1 cellular context compared by ENCODE assay signal in genomic region chr16:67403976-67404555, GRCh38.
TF ChIP-seq lines count a peak whose summit lies in the region.

No MANE protein-coding gene starts in this region.

TF ChIP-seq in K562, 482 proteins besides CTCF, POLR2A, EP300 and RAD21:
- TF ChIP-seq, protein P1, sequence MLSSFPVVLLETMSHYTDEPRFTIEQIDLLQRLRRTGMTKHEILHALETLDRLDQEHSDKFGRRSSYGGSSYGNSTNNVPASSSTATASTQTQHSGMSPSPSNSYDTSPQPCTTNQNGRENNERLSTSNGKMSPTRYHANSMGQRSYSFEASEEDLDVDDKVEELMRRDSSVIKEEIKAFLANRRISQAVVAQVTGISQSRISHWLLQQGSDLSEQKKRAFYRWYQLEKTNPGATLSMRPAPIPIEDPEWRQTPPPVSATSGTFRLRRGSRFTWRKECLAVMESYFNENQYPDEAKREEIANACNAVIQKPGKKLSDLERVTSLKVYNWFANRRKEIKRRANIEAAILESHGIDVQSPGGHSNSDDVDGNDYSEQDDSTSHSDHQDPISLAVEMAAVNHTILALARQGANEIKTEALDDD (IDR thresholded peaks at IDR 0.05) = no peak
- no peak for TF ChIP-seq ATF6 (CRISPR knock-in tag; IDR thresholded peaks at IDR 0.05)
- TF ChIP-seq ZFP36 (IDR thresholded peaks at IDR 0.05; ENCODE audit: low read depth, low read length, partially characterized antibody) = no peak
- TF ChIP-seq, protein P2, sequence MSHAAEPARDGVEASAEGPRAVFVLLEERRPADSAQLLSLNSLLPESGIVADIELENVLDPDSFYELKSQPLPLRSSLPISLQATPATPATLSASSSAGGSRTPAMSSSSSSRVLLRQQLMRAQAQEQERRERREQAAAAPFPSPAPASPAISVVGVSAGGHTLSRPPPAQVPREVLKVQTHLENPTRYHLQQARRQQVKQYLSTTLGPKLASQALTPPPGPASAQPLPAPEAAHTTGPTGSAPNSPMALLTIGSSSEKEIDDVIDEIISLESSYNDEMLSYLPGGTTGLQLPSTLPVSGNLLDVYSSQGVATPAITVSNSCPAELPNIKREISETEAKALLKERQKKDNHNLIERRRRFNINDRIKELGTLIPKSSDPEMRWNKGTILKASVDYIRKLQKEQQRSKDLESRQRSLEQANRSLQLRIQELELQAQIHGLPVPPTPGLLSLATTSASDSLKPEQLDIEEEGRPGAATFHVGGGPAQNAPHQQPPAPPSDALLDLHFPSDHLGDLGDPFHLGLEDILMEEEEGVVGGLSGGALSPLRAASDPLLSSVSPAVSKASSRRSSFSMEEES (CRISPR knock-in tag; IDR thresholded peaks at IDR 0.05) = no peak
- TF ChIP-seq RBM39 (optimal IDR thresholded peaks at IDR 0.05; ENCODE audit: low read depth, low read length) = no peak
- no peak for TF ChIP-seq SAFB (IDR thresholded peaks at IDR 0.05; ENCODE audit: borderline replicate concordance, low read depth, low read length)
- no peak for TF ChIP-seq ZNF263 (CRISPR knock-in tag; IDR thresholded peaks at IDR 0.05; ENCODE audit: borderline replicate concordance)
- peak; percentile 54 for TF ChIP-seq MAX (CRISPR knock-in tag; IDR thresholded peaks at IDR 0.05)
- TF ChIP-seq, protein P3, sequence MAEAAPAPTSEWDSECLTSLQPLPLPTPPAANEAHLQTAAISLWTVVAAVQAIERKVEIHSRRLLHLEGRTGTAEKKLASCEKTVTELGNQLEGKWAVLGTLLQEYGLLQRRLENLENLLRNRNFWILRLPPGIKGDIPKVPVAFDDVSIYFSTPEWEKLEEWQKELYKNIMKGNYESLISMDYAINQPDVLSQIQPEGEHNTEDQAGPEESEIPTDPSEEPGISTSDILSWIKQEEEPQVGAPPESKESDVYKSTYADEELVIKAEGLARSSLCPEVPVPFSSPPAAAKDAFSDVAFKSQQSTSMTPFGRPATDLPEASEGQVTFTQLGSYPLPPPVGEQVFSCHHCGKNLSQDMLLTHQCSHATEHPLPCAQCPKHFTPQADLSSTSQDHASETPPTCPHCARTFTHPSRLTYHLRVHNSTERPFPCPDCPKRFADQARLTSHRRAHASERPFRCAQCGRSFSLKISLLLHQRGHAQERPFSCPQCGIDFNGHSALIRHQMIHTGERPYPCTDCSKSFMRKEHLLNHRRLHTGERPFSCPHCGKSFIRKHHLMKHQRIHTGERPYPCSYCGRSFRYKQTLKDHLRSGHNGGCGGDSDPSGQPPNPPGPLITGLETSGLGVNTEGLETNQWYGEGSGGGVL (CRISPR knock-in tag; IDR thresholded peaks at IDR 0.05) = no peak
- TF ChIP-seq, protein P4, sequence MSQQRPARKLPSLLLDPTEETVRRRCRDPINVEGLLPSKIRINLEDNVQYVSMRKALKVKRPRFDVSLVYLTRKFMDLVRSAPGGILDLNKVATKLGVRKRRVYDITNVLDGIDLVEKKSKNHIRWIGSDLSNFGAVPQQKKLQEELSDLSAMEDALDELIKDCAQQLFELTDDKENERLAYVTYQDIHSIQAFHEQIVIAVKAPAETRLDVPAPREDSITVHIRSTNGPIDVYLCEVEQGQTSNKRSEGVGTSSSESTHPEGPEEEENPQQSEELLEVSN (IDR thresholded peaks at IDR 0.05; ENCODE audit: borderline replicate concordance in 1 of 2, extremely low read depth in 1 of 2, insufficient read depth in 1 of 2, insufficient read length in 1 of 2, low read depth in 1 of 2, low read length in 1 of 2, poor library complexity in 1 of 2, severe bottlenecking in 1 of 2) = peak in 1 of 2 experiments; percentile 18
- TF ChIP-seq, protein P5, sequence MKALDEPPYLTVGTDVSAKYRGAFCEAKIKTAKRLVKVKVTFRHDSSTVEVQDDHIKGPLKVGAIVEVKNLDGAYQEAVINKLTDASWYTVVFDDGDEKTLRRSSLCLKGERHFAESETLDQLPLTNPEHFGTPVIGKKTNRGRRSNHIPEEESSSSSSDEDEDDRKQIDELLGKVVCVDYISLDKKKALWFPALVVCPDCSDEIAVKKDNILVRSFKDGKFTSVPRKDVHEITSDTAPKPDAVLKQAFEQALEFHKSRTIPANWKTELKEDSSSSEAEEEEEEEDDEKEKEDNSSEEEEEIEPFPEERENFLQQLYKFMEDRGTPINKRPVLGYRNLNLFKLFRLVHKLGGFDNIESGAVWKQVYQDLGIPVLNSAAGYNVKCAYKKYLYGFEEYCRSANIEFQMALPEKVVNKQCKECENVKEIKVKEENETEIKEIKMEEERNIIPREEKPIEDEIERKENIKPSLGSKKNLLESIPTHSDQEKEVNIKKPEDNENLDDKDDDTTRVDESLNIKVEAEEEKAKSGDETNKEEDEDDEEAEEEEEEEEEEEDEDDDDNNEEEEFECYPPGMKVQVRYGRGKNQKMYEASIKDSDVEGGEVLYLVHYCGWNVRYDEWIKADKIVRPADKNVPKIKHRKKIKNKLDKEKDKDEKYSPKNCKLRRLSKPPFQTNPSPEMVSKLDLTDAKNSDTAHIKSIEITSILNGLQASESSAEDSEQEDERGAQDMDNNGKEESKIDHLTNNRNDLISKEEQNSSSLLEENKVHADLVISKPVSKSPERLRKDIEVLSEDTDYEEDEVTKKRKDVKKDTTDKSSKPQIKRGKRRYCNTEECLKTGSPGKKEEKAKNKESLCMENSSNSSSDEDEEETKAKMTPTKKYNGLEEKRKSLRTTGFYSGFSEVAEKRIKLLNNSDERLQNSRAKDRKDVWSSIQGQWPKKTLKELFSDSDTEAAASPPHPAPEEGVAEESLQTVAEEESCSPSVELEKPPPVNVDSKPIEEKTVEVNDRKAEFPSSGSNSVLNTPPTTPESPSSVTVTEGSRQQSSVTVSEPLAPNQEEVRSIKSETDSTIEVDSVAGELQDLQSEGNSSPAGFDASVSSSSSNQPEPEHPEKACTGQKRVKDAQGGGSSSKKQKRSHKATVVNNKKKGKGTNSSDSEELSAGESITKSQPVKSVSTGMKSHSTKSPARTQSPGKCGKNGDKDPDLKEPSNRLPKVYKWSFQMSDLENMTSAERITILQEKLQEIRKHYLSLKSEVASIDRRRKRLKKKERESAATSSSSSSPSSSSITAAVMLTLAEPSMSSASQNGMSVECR (CRISPR knock-in tag; IDR thresholded peaks at IDR 0.05) = no peak
- TF ChIP-seq ZNF830 (CRISPR knock-in tag; IDR thresholded peaks at IDR 0.05) = no peak
- no peak for TF ChIP-seq SRF (CRISPR knock-in tag; IDR thresholded peaks at IDR 0.05)
- no peak for TF ChIP-seq ZNF740 (CRISPR knock-in tag; IDR thresholded peaks at IDR 0.05)
- TF ChIP-seq ZNF740 (tag; IDR thresholded peaks at IDR 0.05) = no peak
- no peak for TF ChIP-seq L3MBTL2 (IDR thresholded peaks at IDR 0.05)
